In genomic region chr13:71079638-71080037, GRCh38 we compare ENCODE assay signal across 20 cellular contexts.
"Had no signal": no experiment of that assay in that cellular context is flagged by ENCODE, and none has a peak within 500 bp of the region (broad histone marks: within the 10 kb centered on the region; RNA-seq: fewer than 3 reads in every experiment).

No MANE protein-coding gene starts in this region.

- H3K4me1 ChIP-seq: breast epithelium, gastrocnemius medialis, heart left ventricle, parathyroid adenoma, stomach, testis had no signal

- H3K9ac ChIP-seq: parathyroid adenoma had no signal

- H3K9me3 ChIP-seq: breast epithelium, gastrocnemius medialis, heart left ventricle, mucosa of descending colon, neutrophil, stomach, testis had no signal

- DNase-seq: activated CD4-positive, alpha-beta memory T cell treated with anti-CD3 and anti-CD28 coated beads for 36 hours; activated CD4-positive, alpha-beta T cell treated with anti-CD3 and anti-CD28 coated beads for 36 hours; activated naive CD8-positive, alpha-beta T cell treated with anti-CD3 and anti-CD28 coated beads for 36 hours; activated T-cell treated with anti-CD3 and anti-CD28 coated beads for 4 hours; amniotic stem cell; cerebellar nuclear complex; effector CD4-positive, alpha-beta T cell; gastrocnemius medialis; heart left ventricle; immature natural killer cell; mucosa of descending colon; naive B cell; stimulated activated CD4-positive, alpha-beta T cell treated with anti-CD3 and anti-CD28 coated beads, Interleukin-4, amount 100 ng/mL, for 24 hours; stomach; T-helper 17 cell; testis; WERI-Rb-1 had no signal

- H3K27ac ChIP-seq: breast epithelium, gastrocnemius medialis, heart left ventricle, neutrophil, parathyroid adenoma, stomach, testis, WERI-Rb-1 had no signal

- H2AFZ ChIP-seq: parathyroid adenoma had no signal

- H3K36me3 ChIP-seq: breast epithelium, gastrocnemius medialis, heart left ventricle, neutrophil, stomach, WERI-Rb-1 had no signal

- H3K79me2 ChIP-seq: parathyroid adenoma had no signal

- H3K4me3 ChIP-seq: breast epithelium, gastrocnemius medialis, heart left ventricle, mucosa of descending colon, stomach, testis had no signal

- H3K27me3 ChIP-seq: breast epithelium, gastrocnemius medialis, heart left ventricle, neutrophil, stomach, testis had no signal
